Comparison of ENCODE assay signal across 21 cellular contexts in the genomic region with DNA sequence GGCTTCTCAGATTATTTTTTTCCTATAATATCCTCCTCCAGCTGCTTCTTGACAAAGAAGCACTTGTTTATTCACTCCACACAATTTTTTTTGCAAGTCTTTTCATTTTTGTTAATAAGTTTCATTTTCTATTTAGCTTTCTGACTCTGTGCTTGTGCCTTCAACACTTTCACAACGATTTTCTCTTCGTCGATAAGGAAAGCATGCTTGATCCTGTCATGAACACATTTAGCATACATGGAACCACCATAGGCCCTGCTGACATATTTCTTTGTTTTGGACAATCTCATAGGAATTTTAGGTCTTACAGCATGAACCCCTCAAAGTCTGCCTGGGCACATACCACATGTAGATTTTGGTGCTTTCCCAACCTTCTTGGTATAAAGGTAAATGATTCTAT.
A peak's percentile ranks its signal among the peaks of the same experiment; 100 is the strongest.
DNase-seq lines count a peak whose midpoint lies in the region; ATAC-seq and TF ChIP-seq lines count a peak whose summit lies in the region.
"Had no signal": no experiment of that assay in that cellular context is flagged by ENCODE, and none has a peak within 500 bp of the region (broad histone marks: within the 10 kb centered on the region; RNA-seq: fewer than 3 reads in every experiment).

No MANE protein-coding gene starts in this region.

- no peaks in the 10 kb centered on the region for H3K9me3 Mint-ChIP-seq in activated CD8-positive, alpha-beta T cell treated with anti-CD3 and anti-CD28 coated beads, Interleukin-2, amount 10 ng/mL, durations not matched to agents 7 days and 5 days (ENCODE audit: insufficient read depth)
- no peaks in the 10 kb centered on the region for H3K9me3 Mint-ChIP-seq in activated CD8-positive, alpha-beta T cell treated with anti-CD3 and anti-CD28 coated beads for 36 hours
- H3K9me3 Mint-ChIP-seq in T-helper 1 cell treated with Interleukin-12 subunit alpha and Interleukin-12 subunit beta and Interleukin-4 antibody, amounts not matched to agents 30 μg/mL and 1 μg/mL, for 36 hours, result no peaks in the 10 kb centered on the region
- H3K9me3 Mint-ChIP-seq in memory B cell, result no peaks in the 10 kb centered on the region

- no peak for DNase-seq in activated CD8-positive, alpha-beta T cell treated with anti-CD3 and anti-CD28 coated beads, Interleukin-2, amount 10 ng/mL, durations not matched to agents 7 days and 5 days
- DNase-seq in activated CD8-positive, alpha-beta T cell treated with anti-CD3 and anti-CD28 coated beads for 36 hours, result no peak
- DNase-seq in memory B cell (ENCODE audit: low spot score in 2 of 2) (no peak), iPS-NIHi7 (ENCODE audit: extremely low spot score) (no peak)
- DNase-seq in stimulated activated naive CD4-positive, alpha-beta T cell (lab: John Stamatoyannopoulos, UW), result no peak
- DNase-seq: 8988T, BE2C, NCI-H1048, NCI-H1436, NCI-H1930, NCI-H226, NCI-H524, NCI-H82, Peyer's patch had no signal

- POLR2A ChIA-PET in activated CD8-positive, alpha-beta T cell treated with anti-CD3 and anti-CD28 coated beads, Interleukin-2, amount 10 ng/mL, durations not matched to agents 7 days and 5 days (lab: Charles Lee), result interaction anchor here (0.7 to 0.8 kb wide), 2 partner anchors 14 to 281 kb away, joined by 3 read pairs; no protein-coding TSS in a partner anchor
- POLR2A ChIA-PET in activated CD8-positive, alpha-beta T cell treated with anti-CD3 and anti-CD28 coated beads for 36 hours (lab: Charles Lee), result interaction anchor here (0.7 to 1.1 kb wide), 2 partner anchors 11 to 279 kb away, joined by 3 read pairs; no protein-coding TSS in a partner anchor

- H3K36me3 ChIP-seq in KOPT-K1 (ENCODE audit: insufficient read depth, low read length), result no peaks in the 10 kb centered on the region
- H3K36me3 ChIP-seq: BE2C, HAP-1, Peyer's patch had no signal

- no peak for TF ChIP-seq CTCF in activated CD8-positive, alpha-beta T cell treated with anti-CD3 and anti-CD28 coated beads for 36 hours (IDR thresholded peaks at IDR 0.05)

- peaks cover 45% of the 10 kb centered on the region for H3K4me1 Mint-ChIP-seq in activated CD8-positive, alpha-beta T cell treated with anti-CD3 and anti-CD28 coated beads, Interleukin-2, amount 10 ng/mL, durations not matched to agents 7 days and 5 days (ENCODE audit: low read depth)
- peaks cover 39% of the 10 kb centered on the region for H3K4me1 Mint-ChIP-seq in activated CD8-positive, alpha-beta T cell treated with anti-CD3 and anti-CD28 coated beads for 36 hours (ENCODE audit: low read depth)
- peaks cover 36% of the 10 kb centered on the region for H3K4me1 Mint-ChIP-seq in T-helper 1 cell treated with Interleukin-12 subunit alpha and Interleukin-12 subunit beta and Interleukin-4 antibody, amounts not matched to agents 30 μg/mL and 1 μg/mL, for 36 hours (ENCODE audit: low read depth)
- peaks cover 42% of the 10 kb centered on the region for H3K4me1 Mint-ChIP-seq in memory B cell

- H3K9me3 ChIP-seq in KOPT-K1 (ENCODE audit: insufficient read depth, low read length, poor library complexity, severe bottlenecking), result no peaks in the 10 kb centered on the region
- H3K9me3 ChIP-seq: BE2C, HAP-1, Peyer's patch had no signal

- no peak for ATAC-seq in activated CD8-positive, alpha-beta T cell treated with anti-CD3 and anti-CD28 coated beads, Interleukin-2, amount 10 ng/mL, durations not matched to agents 7 days and 5 days
- no peak for ATAC-seq in activated CD8-positive, alpha-beta T cell treated with anti-CD3 and anti-CD28 coated beads for 36 hours
- ATAC-seq in memory B cell (ENCODE audit: low read depth) (no peak), HG03135 (IDR thresholded peaks at IDR 0.05; ENCODE audit: unreplicated experiment) (no peak)
- ATAC-seq: Right ventricle myocardium inferior had no signal

- peak overlapping the region; percentile 57 for H3K27ac ChIP-seq in KOPT-K1 (ENCODE audit: low read depth, low read length, poor library complexity, severe bottlenecking)
- H3K27ac ChIP-seq: HL-60, KMS-11, Peyer's patch had no signal

- H3K4me3 Mint-ChIP-seq in activated CD8-positive, alpha-beta T cell treated with anti-CD3 and anti-CD28 coated beads, Interleukin-2, amount 10 ng/mL, durations not matched to agents 7 days and 5 days, result no peak overlapping the region
- H3K4me3 Mint-ChIP-seq in activated CD8-positive, alpha-beta T cell treated with anti-CD3 and anti-CD28 coated beads for 36 hours, result no peak overlapping the region
- H3K4me3 Mint-ChIP-seq in T-helper 1 cell treated with Interleukin-12 subunit alpha and Interleukin-12 subunit beta and Interleukin-4 antibody, amounts not matched to agents 30 μg/mL and 1 μg/mL, for 36 hours, result peak overlapping the region; percentile 36
- H3K4me3 Mint-ChIP-seq in memory B cell, result peak overlapping the region; percentile 24

- H3K36me3 Mint-ChIP-seq in activated CD8-positive, alpha-beta T cell treated with anti-CD3 and anti-CD28 coated beads, Interleukin-2, amount 10 ng/mL, durations not matched to agents 7 days and 5 days (ENCODE audit: low read depth), result no peaks in the 10 kb centered on the region
- H3K36me3 Mint-ChIP-seq in activated CD8-positive, alpha-beta T cell treated with anti-CD3 and anti-CD28 coated beads for 36 hours (ENCODE audit: low read depth), result no peaks in the 10 kb centered on the region
- H3K36me3 Mint-ChIP-seq in T-helper 1 cell treated with Interleukin-12 subunit alpha and Interleukin-12 subunit beta and Interleukin-4 antibody, amounts not matched to agents 30 μg/mL and 1 μg/mL, for 36 hours (ENCODE audit: low read depth), result no peaks in the 10 kb centered on the region
- H3K36me3 Mint-ChIP-seq in memory B cell, result no peaks in the 10 kb centered on the region

- peaks cover 8% of the 10 kb centered on the region for H3K27me3 Mint-ChIP-seq in activated CD8-positive, alpha-beta T cell treated with anti-CD3 and anti-CD28 coated beads, Interleukin-2, amount 10 ng/mL, durations not matched to agents 7 days and 5 days (ENCODE audit: low read depth)
- H3K27me3 Mint-ChIP-seq in activated CD8-positive, alpha-beta T cell treated with anti-CD3 and anti-CD28 coated beads for 36 hours, result peaks cover 4% of the 10 kb centered on the region
- H3K27me3 Mint-ChIP-seq in T-helper 1 cell treated with Interleukin-12 subunit alpha and Interleukin-12 subunit beta and Interleukin-4 antibody, amounts not matched to agents 30 μg/mL and 1 μg/mL, for 36 hours (ENCODE audit: low read depth), result peaks cover 33% of the 10 kb centered on the region
- H3K27me3 Mint-ChIP-seq in memory B cell, result no peaks in the 10 kb centered on the region

- intact Hi-C loops in activated CD8-positive, alpha-beta T cell treated with anti-CD3 and anti-CD28 coated beads for 36 hours (cut with micrococcal nuclease), result loop anchor here (10.0 kb wide), 1 partner anchor 236 kb away; no protein-coding TSS in a partner anchor

- peak overlapping the region; percentile 50 for H3K27ac Mint-ChIP-seq in activated CD8-positive, alpha-beta T cell treated with anti-CD3 and anti-CD28 coated beads, Interleukin-2, amount 10 ng/mL, durations not matched to agents 7 days and 5 days
- H3K27ac Mint-ChIP-seq in activated CD8-positive, alpha-beta T cell treated with anti-CD3 and anti-CD28 coated beads for 36 hours, result no peak overlapping the region
- peak overlapping the region; percentile 9 for H3K27ac Mint-ChIP-seq in T-helper 1 cell treated with Interleukin-12 subunit alpha and Interleukin-12 subunit beta and Interleukin-4 antibody, amounts not matched to agents 30 μg/mL and 1 μg/mL, for 36 hours
- H3K27ac Mint-ChIP-seq in memory B cell, result peak overlapping the region; percentile 36

- CTCF ChIA-PET in activated CD8-positive, alpha-beta T cell treated with anti-CD3 and anti-CD28 coated beads, Interleukin-2, amount 10 ng/mL, durations not matched to agents 7 days and 5 days (lab: Charles Lee), result interaction anchor here (0.9 to 1.6 kb wide), 6 partner anchors 10 to 708 kb away, joined by 3 to 5 read pairs (median 4); no protein-coding TSS in a partner anchor
- CTCF ChIA-PET in activated CD8-positive, alpha-beta T cell treated with anti-CD3 and anti-CD28 coated beads for 36 hours (lab: Charles Lee), result interaction anchor here (1.0 to 1.1 kb wide), 2 partner anchors 10 to 282 kb away, joined by 3 read pairs; no protein-coding TSS in a partner anchor

Comparison
In these comparisons a context has a peak if more than half of its experiments do, and no peak if none do; other contexts are left out.
1. H3K4me3 Mint-ChIP-seq: peak in T-helper 1 cell treated with Interleukin-12 subunit alpha and Interleukin-12 subunit beta and Interleukin-4 antibody, amounts not matched to agents 30 μg/mL and 1 μg/mL, for 36 hours (single experiment) and memory B cell (single experiment); none in activated CD8-positive, alpha-beta T cell treated with anti-CD3 and anti-CD28 coated beads, Interleukin-2, amount 10 ng/mL, durations not matched to agents 7 days and 5 days (single experiment) and activated CD8-positive, alpha-beta T cell treated with anti-CD3 and anti-CD28 coated beads for 36 hours (single experiment).